In the genomic region with DNA sequence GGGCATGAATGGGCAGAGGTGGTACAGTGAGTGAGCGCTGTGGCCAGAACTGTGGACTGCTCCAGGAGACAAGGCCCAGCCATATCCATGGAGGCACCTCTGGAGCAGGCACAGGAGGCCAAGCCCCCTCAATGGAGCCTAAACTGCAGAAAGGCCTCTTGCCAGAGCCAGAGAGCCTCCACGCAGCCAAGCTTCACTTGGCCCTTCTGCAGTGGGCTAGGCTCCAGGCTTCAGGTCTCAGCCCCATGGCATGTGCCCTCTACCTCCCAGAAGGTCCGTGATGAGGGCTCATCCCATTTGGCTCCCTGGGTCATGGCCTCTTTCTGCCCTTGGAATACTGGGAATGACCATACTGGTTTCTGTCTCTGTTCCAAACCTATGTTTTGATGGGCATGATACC, we compare ENCODE assay signal across 20 cellular contexts. TPM values are rescaled to one million over a fixed set of nuclear protein-coding genes. Genes with fewer than 3 reads are reported as not detected.
"Had no signal": no experiment of that assay in that cellular context is flagged by ENCODE, and none has a peak within 500 bp of the region (broad histone marks: within the 10 kb centered on the region; RNA-seq: fewer than 3 reads in every experiment).

No MANE protein-coding gene starts in this region.

- H3K36me3 Mint-ChIP-seq: mesothelial cell of epicardium; naive thymus-derived CD8-positive, alpha-beta T cell; neural progenitor cell; T-cell had no signal

- FAIRE-seq: bronchial epithelial cell, urothelium cell line had no signal

- H3K4me1 Mint-ChIP-seq: activated CD4-positive, alpha-beta T cell treated with anti-CD3 and anti-CD28 coated beads, Interleukin-2, amount 10 ng/mL, durations not matched to agents 7 days and 5 days; naive thymus-derived CD8-positive, alpha-beta T cell; T-cell had no signal

- DNase-seq: activated CD4-positive, alpha-beta T cell treated with anti-CD3 and anti-CD28 coated beads, Interleukin-2, amount 10 ng/mL, durations not matched to agents 7 days and 5 days; activated gamma-delta T cell; effector CD4-positive, alpha-beta T cell; naive thymus-derived CD8-positive, alpha-beta T cell; ovary; psoas muscle; stimulated activated CD4-positive, alpha-beta T cell treated with anti-CD3 and anti-CD28 coated beads, Interleukin-4, amount 100 ng/mL, for 24 hours; stimulated activated naive CD8-positive, alpha-beta T cell treated with anti-CD3 and anti-CD28 coated beads, Interleukin-15, Interleukin-2, amounts not matched to agents 100 U/mL and 50 U/mL, for 24 hours; T-cell; transverse colon had no signal

- H3K4me3 Mint-ChIP-seq: activated CD4-positive, alpha-beta T cell treated with anti-CD3 and anti-CD28 coated beads, Interleukin-2, amount 10 ng/mL, durations not matched to agents 7 days and 5 days; activated CD8-positive, alpha-beta T cell treated with anti-CD3 and anti-CD28 coated beads for 36 hours; activated T-helper 1 cell treated with anti-CD3 and anti-CD28 coated beads, Interleukin-12 subunit alpha, Interleukin-12 subunit beta, Interleukin-2, Interleukin-4 antibody, amounts not matched to agents 30 ng/mL and 10 ng/mL and 1 ng/mL, durations not matched to agents 14 hours and 24 hours and 36 hours; mesothelial cell of epicardium; naive thymus-derived CD8-positive, alpha-beta T cell; neural progenitor cell; T-cell; T-helper 2 cell treated with Interferon-gamma antibody and Interleukin-4, amounts not matched to agents 5 μg/mL and 100 μg/mL, for 36 hours had no signal

- H3K9me3 Mint-ChIP-seq: activated CD4-positive, alpha-beta T cell treated with anti-CD3 and anti-CD28 coated beads, Interleukin-2, amount 10 ng/mL, durations not matched to agents 7 days and 5 days; activated CD8-positive, alpha-beta T cell treated with anti-CD3 and anti-CD28 coated beads for 36 hours; activated T-helper 1 cell treated with anti-CD3 and anti-CD28 coated beads, Interleukin-12 subunit alpha, Interleukin-12 subunit beta, Interleukin-2, Interleukin-4 antibody, amounts not matched to agents 30 ng/mL and 10 ng/mL and 1 ng/mL, durations not matched to agents 14 hours and 24 hours and 36 hours; mesothelial cell of epicardium; neural progenitor cell; T-helper 2 cell treated with Interferon-gamma antibody and Interleukin-4, amounts not matched to agents 5 μg/mL and 100 μg/mL, for 36 hours had no signal

- H3K27ac Mint-ChIP-seq: activated CD4-positive, alpha-beta T cell treated with anti-CD3 and anti-CD28 coated beads, Interleukin-2, amount 10 ng/mL, durations not matched to agents 7 days and 5 days; activated CD8-positive, alpha-beta T cell treated with anti-CD3 and anti-CD28 coated beads for 36 hours; activated naive CD4-positive, alpha-beta T cell treated with anti-CD3 and anti-CD28 coated beads, Interleukin-2, amount 50 U/mL, for 72 hours; activated T-helper 1 cell treated with anti-CD3 and anti-CD28 coated beads, Interleukin-12 subunit alpha, Interleukin-12 subunit beta, Interleukin-2, Interleukin-4 antibody, amounts not matched to agents 30 ng/mL and 10 ng/mL and 1 ng/mL, durations not matched to agents 14 hours and 24 hours and 36 hours; mesothelial cell of epicardium; naive thymus-derived CD8-positive, alpha-beta T cell; neural progenitor cell; T-cell; T-helper 2 cell treated with Interferon-gamma antibody and Interleukin-4, amounts not matched to agents 5 μg/mL and 100 μg/mL, for 36 hours had no signal

- H3K36me3 ChIP-seq: neural progenitor cell, ovary, transverse colon had no signal

- H3K27me3 ChIP-seq: ovary, transverse colon had no signal

- H3K9ac ChIP-seq: neural progenitor cell had no signal

- H3K27me3 Mint-ChIP-seq: activated CD4-positive, alpha-beta T cell treated with anti-CD3 and anti-CD28 coated beads, Interleukin-2, amount 10 ng/mL, durations not matched to agents 7 days and 5 days; activated CD8-positive, alpha-beta T cell treated with anti-CD3 and anti-CD28 coated beads for 36 hours; T-cell had no signal

- H3K9me3 ChIP-seq: ovary, psoas muscle, transverse colon had no signal

- H3K4me2 ChIP-seq: neural progenitor cell had no signal

- H2AFZ ChIP-seq: neural progenitor cell had no signal

- H3K27ac ChIP-seq: neural progenitor cell, ovary, psoas muscle, VCaP had no signal

- H3K4me1 ChIP-seq: psoas muscle had no signal

- ATAC-seq: activated CD4-positive, CD25-positive, alpha-beta regulatory T cell treated with anti-CD3 and anti-CD28 coated beads, Interleukin-2, amount 50 U/mL, for 24 hours; activated CD8-positive, alpha-beta T cell treated with anti-CD3 and anti-CD28 coated beads for 36 hours; activated naive CD4-positive, alpha-beta T cell treated with anti-CD3 and anti-CD28 coated beads, Interleukin-2, amount 50 U/mL, for 72 hours; naive thymus-derived CD8-positive, alpha-beta T cell; psoas muscle; stimulated activated naive CD8-positive, alpha-beta T cell treated with anti-CD3 and anti-CD28 coated beads, Interleukin-15, Interleukin-2, amounts not matched to agents 100 U/mL and 50 U/mL, for 24 hours; T-cell had no signal

- H3K4me3 ChIP-seq: neural progenitor cell, ovary, psoas muscle, transverse colon had no signal

RNA-seq across cellular contexts. Expression of a gene that starts 8.9 kb away (rescaled TPM):
- total RNA-seq: activated CD4-positive, alpha-beta T cell treated with anti-CD3 and anti-CD28 coated beads, Interleukin-2, amount 10 ng/mL, durations not matched to agents 7 days and 5 days; activated CD8-positive, alpha-beta T cell treated with anti-CD3 and anti-CD28 coated beads for 36 hours; activated naive CD4-positive, alpha-beta T cell treated with anti-CD3 and anti-CD28 coated beads, Interleukin-2, amount 50 U/mL, for 72 hours; activated T-helper 1 cell treated with anti-CD3 and anti-CD28 coated beads, Interleukin-12 subunit alpha, Interleukin-12 subunit beta, Interleukin-2, Interleukin-4 antibody, amounts not matched to agents 30 ng/mL and 10 ng/mL and 1 ng/mL, durations not matched to agents 14 hours and 24 hours and 36 hours; bronchial epithelial cell; naive thymus-derived CD8-positive, alpha-beta T cell; T-cell had no signal
- polyA plus RNA-seq: naive thymus-derived CD8-positive, alpha-beta T cell had no signal
